ENCODE assay signal across 7 cellular contexts in genomic region chr3:44338828-44339127, GRCh38. TPM values are rescaled to one million over a fixed set of nuclear protein-coding genes. Genes with fewer than 3 reads are reported as not detected.
DNase-seq lines count a peak whose midpoint lies in the region; ATAC-seq and TF ChIP-seq lines count a peak whose summit lies in the region.

No MANE protein-coding gene starts in this region.

- H3K9me3 Mint-ChIP-seq in activated T-helper 17 cell treated with anti-CD3 and anti-CD28 coated beads, Interleukin-2, amount 50 U/mL, for 72 hours: no peaks in the 10 kb centered on the region

- H3K36me3 ChIP-seq in HUES6 (ENCODE audit: control insufficient read depth, insufficient read depth, low read length) (no peaks in the 10 kb centered on the region), iPS-18a (ENCODE audit: control insufficient read depth, low read depth, low read length) (no peaks in the 10 kb centered on the region), stomach (no peaks in the 10 kb centered on the region)

- peaks cover 30% of the 10 kb centered on the region for H3K36me3 Mint-ChIP-seq in activated T-helper 17 cell treated with anti-CD3 and anti-CD28 coated beads, Interleukin-2, amount 50 U/mL, for 72 hours (ENCODE audit: low read depth)

- ATAC-seq in activated T-helper 17 cell treated with anti-CD3 and anti-CD28 coated beads, Interleukin-2, amount 50 U/mL, for 72 hours (replicated peaks): no peak

- TF ChIP-seq EP300 in stomach (IDR thresholded peaks at IDR 0.05): no peak

- H3K4me1 Mint-ChIP-seq in activated T-helper 17 cell treated with anti-CD3 and anti-CD28 coated beads, Interleukin-2, amount 50 U/mL, for 72 hours: peaks cover 19% of the 10 kb centered on the region

- in situ Hi-C loops in GM13976 (cut with MboI; ENCODE audit: low sequenced_read_pairs, unreplicated experiment): no loop called here

- H3K27ac ChIP-seq in HUES6 (ENCODE audit: low read depth, low read length) (peak overlapping the region; percentile 89), iPS-18a (ENCODE audit: low read length) (peak overlapping the region; percentile 49), stomach (peak overlapping the region; percentile 90 to 99 (median 95))

- peak overlapping the region; percentile 93 for H3K4me3 Mint-ChIP-seq in activated T-helper 17 cell treated with anti-CD3 and anti-CD28 coated beads, Interleukin-2, amount 50 U/mL, for 72 hours

- H3K9me3 ChIP-seq in HUES6 (ENCODE audit: control insufficient read depth, insufficient read depth, low read depth, low read length) (no peaks in the 10 kb centered on the region), iPS-18a (ENCODE audit: control insufficient read depth, low read depth, low read length) (no peaks in the 10 kb centered on the region), stomach (no peaks in the 10 kb centered on the region)

- TF ChIP-seq POLR2A in stomach (IDR thresholded peaks at IDR 0.05): no peak

- H3K27ac Mint-ChIP-seq in activated T-helper 17 cell treated with anti-CD3 and anti-CD28 coated beads, Interleukin-2, amount 50 U/mL, for 72 hours: peak overlapping the region; percentile 93

- H3K9ac ChIP-seq in HUES6 (ENCODE audit: low read length): peak overlapping the region; percentile 94
- peak overlapping the region; percentile 76 for H3K9ac ChIP-seq in iPS-18a (ENCODE audit: low read length)

- H3K27me3 Mint-ChIP-seq in activated T-helper 17 cell treated with anti-CD3 and anti-CD28 coated beads, Interleukin-2, amount 50 U/mL, for 72 hours: no peaks in the 10 kb centered on the region

- intact Hi-C loops in stomach (cut with DNase I; ENCODE audit: low total_unique reads): no loop called here

- WGBS in stomach, 5 donors: 0 to 1% (median 0%) methylated on average over 15 of the region's 15 CpGs

- DNase-seq in stomach: no peak
- DNase-seq in stimulated activated CD4-positive, alpha-beta T cell treated with anti-CD3 and anti-CD28 coated beads, Interleukin-12 subunit alpha, Interleukin-12 subunit beta, amount 100 ng/mL, for 4 hours: no peak
- no peak for DNase-seq in GM13976 (ENCODE audit: low spot score)
- no peak for DNase-seq in NCI-H1930 (lab: John Stamatoyannopoulos, UW)

- H3K4me3 ChIP-seq in HUES6 (ENCODE audit: low read depth, low read length) (peak overlapping the region; percentile 78), iPS-18a (ENCODE audit: low read length) (peak overlapping the region; percentile 89), stomach (peak overlapping the region; percentile 58 to 78 (median 68))

- H3K4me1 ChIP-seq in HUES6 (ENCODE audit: control insufficient read depth, insufficient read depth, low read length) (peaks cover 16% of the 10 kb centered on the region; the same call in 1 of the 2 replicates), iPS-18a (ENCODE audit: control insufficient read depth, low read depth, low read length) (peaks cover 16% of the 10 kb centered on the region), stomach (peaks cover 11 to 50% (median 28%) of the 10 kb centered on the region in 4 donors)

- no peak for TF ChIP-seq CTCF in stomach (IDR thresholded peaks at IDR 0.05)
- TF ChIP-seq CTCF in GM13976 (IDR thresholded peaks at IDR 0.05; ENCODE audit: borderline replicate concordance, control extremely low read depth, extremely low read depth, insufficient read depth, missing control alignments): no peak

- H3K27me3 ChIP-seq in HUES6 (ENCODE audit: control insufficient read depth, insufficient read depth, low read length) (no peaks in the 10 kb centered on the region), iPS-18a (ENCODE audit: control insufficient read depth, insufficient read depth, low read length) (no peaks in the 10 kb centered on the region), stomach (no peaks in the 10 kb centered on the region)

RNA-seq across cellular contexts. Expression of gene TCAIM, which starts 0.2 kb away (rescaled TPM):
- total RNA-seq in activated T-helper 17 cell treated with anti-CD3 and anti-CD28 coated beads, Interleukin-2, amount 50 U/mL, for 72 hours: 10 to 100 TPM; 20.5 to 21.5 TPM
- 10 to 100 TPM; 10.7 to 42.6 (median 13.3) TPM for total RNA-seq in stomach
- 10 to 100 TPM in 2 of 3 donors, 1 to 10 TPM in 1; 9.8 to 23.4 (median 12.6) TPM for polyA plus RNA-seq in stomach
